Comparison of ENCODE assay signal across 1 cellular context in genomic region chr11:119478711-119479285, GRCh38.
TF ChIP-seq lines count a peak whose summit lies in the region.

No MANE protein-coding gene starts in this region.

TF ChIP-seq in GM23338, 12 proteins besides CTCF, POLR2A, EP300 and RAD21 (continued from another document):
- TF ChIP-seq ETS1 (IDR thresholded peaks at IDR 0.05) (no peak), ZNF331 (CRISPR knock-in tag; IDR thresholded peaks at IDR 0.05; ENCODE audit: low read depth) (no peak), CREB1 (CRISPR knock-in tag; IDR thresholded peaks at IDR 0.05; ENCODE audit: low read depth) (no peak), ZNF114 (CRISPR knock-in tag; IDR thresholded peaks at IDR 0.05) (no peak), JUNB (IDR thresholded peaks at IDR 0.05; ENCODE audit: unreplicated experiment) (no peak), NANOG (IDR thresholded peaks at IDR 0.05; ENCODE audit: borderline replicate concordance) (no peak), ZNF462 (CRISPR knock-in tag; IDR thresholded peaks at IDR 0.05) (no peak), STAT1 (IDR thresholded peaks at IDR 0.05; ENCODE audit: unreplicated experiment) (no peak), EZH2phosphoT487 (IDR thresholded peaks at IDR 0.05; ENCODE audit: unreplicated experiment) (no peak)
